ENCODE assay signal across 8 cellular contexts in genomic region chr17:73580311-73580710, GRCh38.
"Had no signal": no experiment of that assay in that cellular context is flagged by ENCODE, and none has a peak within 500 bp of the region (broad histone marks: within the 10 kb centered on the region; RNA-seq: fewer than 3 reads in every experiment).

No MANE protein-coding gene starts in this region.

- H3K27ac ChIP-seq: GM23248, HL-60 had no signal

- H3K9me3 Mint-ChIP-seq: H9, IgD-negative memory B cell had no signal

- ATAC-seq: HepG2 had no signal

- DNase-seq: GM23248, GOT3, H9, HCEC 1CT, KBM-7 had no signal

- H3K27ac Mint-ChIP-seq: H9, IgD-negative memory B cell had no signal

- H3K4me3 Mint-ChIP-seq: H9 had no signal

- H3K4me3 ChIP-seq: GM23248 had no signal

- H2AFZ ChIP-seq: GM23248 had no signal
